ENCODE assay signal across 25 cellular contexts in the genomic region with DNA sequence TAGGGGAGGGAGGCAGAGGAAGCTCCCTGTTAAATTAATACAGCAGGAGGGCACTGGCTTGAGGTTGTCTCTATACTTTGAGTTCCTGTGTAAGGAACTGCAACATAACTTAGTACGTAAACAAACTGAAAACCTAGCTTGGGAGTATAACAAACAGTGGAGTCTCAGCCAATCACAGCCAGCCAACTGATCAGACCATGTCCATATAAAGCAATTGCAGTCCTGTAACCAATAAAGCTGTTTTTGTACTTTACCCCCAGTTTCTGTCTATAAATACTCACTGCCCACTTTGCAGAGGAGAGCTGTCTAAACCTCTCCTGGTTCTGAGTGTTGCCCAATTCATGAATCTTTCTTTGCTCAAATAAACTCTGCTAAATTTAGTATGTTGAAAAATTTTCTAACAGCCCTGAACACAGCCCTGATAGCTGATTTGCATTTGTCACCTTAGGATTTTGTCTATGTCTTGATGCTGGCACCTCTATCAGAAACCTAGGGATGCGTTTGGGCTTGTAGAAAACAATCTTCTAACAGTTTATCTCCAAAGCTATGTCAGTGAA. TPM values are rescaled to one million over a fixed set of nuclear protein-coding genes. Genes with fewer than 3 reads are reported as not detected.
DNase-seq lines count a peak whose midpoint lies in the region; ATAC-seq, FAIRE-seq and TF ChIP-seq lines count a peak whose summit lies in the region.
"Had no signal": no experiment of that assay in that cellular context is flagged by ENCODE, and none has a peak within 500 bp of the region (broad histone marks: within the 10 kb centered on the region; RNA-seq: fewer than 3 reads in every experiment).

No MANE protein-coding gene starts in this region.

- no peaks in the 10 kb centered on the region for H4K20me1 ChIP-seq in BLaER1 treated with 17β-estradiol and CSF1 and Interleukin-3, amounts not matched to agents 10 nM and 100 nM
- H4K20me1 ChIP-seq in endothelial cell of umbilical vein (replicated peaks; ENCODE audit: control insufficient read depth, extremely low read depth, insufficient read depth, low read length), result no peaks in the 10 kb centered on the region

- intact Hi-C loops in endothelial cell of umbilical vein (cut with micrococcal nuclease), result no loop called here
- intact Hi-C loops in right cardiac atrium (cut with DNase I), result no loop called here

- peak overlapping the region in 8 of 11 experiments; percentile 0 to 47 (median 14); a peak in 8 of 22 replicates for H3K4me2 ChIP-seq in BLaER1 treated with 17β-estradiol and CSF1 and Interleukin-3, amounts not matched to agents 10 nM and 100 nM
- no peak overlapping the region for H3K4me2 ChIP-seq in endothelial cell of umbilical vein (ENCODE audit: insufficient read depth, low read length)

- peak overlapping the region in 4 of 11 experiments; percentile 5 to 28 (median 24); a peak in 3 of 22 replicates for H3K27ac ChIP-seq in BLaER1 treated with 17β-estradiol and CSF1 and Interleukin-3, amounts not matched to agents 10 nM and 100 nM
- H3K27ac ChIP-seq in endothelial cell of umbilical vein (ENCODE audit: insufficient read depth, low read depth, low read length) (no peak overlapping the region), right cardiac atrium (ENCODE audit: low read length) (no peak overlapping the region), right atrium auricular region (no peak overlapping the region)
- H3K27ac ChIP-seq: colonic mucosa, uterus had no signal

- H3K27me3 ChIP-seq in BLaER1 treated with 17β-estradiol and CSF1 and Interleukin-3, amounts not matched to agents 10 nM and 100 nM, result no peaks in the 10 kb centered on the region
- H3K27me3 ChIP-seq in endothelial cell of umbilical vein (ENCODE audit: control insufficient read depth in 2 of 2, insufficient read depth in 2 of 2, low read length in 2 of 2) (peaks cover 5 to 6% of the 10 kb centered on the region in 2 experiments), right cardiac atrium (ENCODE audit: control insufficient read depth, insufficient read depth) (no peaks in the 10 kb centered on the region), right atrium auricular region (no peaks in the 10 kb centered on the region)
- H3K27me3 ChIP-seq: colonic mucosa, MG63, uterus had no signal

- DNase-seq in NAMALWA (ENCODE audit: low spot score) (peak; percentile 20), endothelial cell of umbilical vein (ENCODE audit: low read depth, low spot score) (no peak), NCI-H2227 treated with DMSO at 0.1 percent for 48 hours (lab: John Stamatoyannopoulos, UW) (no peak), right cardiac atrium (no peak), NCI-H69 (lab: John Stamatoyannopoulos, UW) (no peak), right atrium auricular region (ENCODE audit: low spot score) (no peak)
- DNase-seq: activated CD4-positive, alpha-beta T cell treated with anti-CD3 and anti-CD28 coated beads, Interleukin-2, amount 50 U/mL, for 1 hour; activated CD8-positive, alpha-beta memory T cell treated with anti-CD3 and anti-CD28 coated beads, Interleukin-2, amount 50 U/mL, for 4 hours; activated effector memory CD4-positive, alpha-beta T cell treated with Interleukin-2 at 50 U/mL for 16 hours; activated naive CD8-positive, alpha-beta T cell treated with anti-CD3 and anti-CD28 coated beads, Interleukin-2, amount 50 U/mL, for 24 hours; Calu3; colonic mucosa; EL; endodermal cell; MG63; midbrain; NCI-H1930; NCI-H446; NK-92 treated with Interleukin-12 subunit alpha and Interleukin-12 subunit beta, amount 100 ng/mL, for 24 hours; T-cell; uterus had no signal

- no peak overlapping the region for H2AFZ ChIP-seq in endothelial cell of umbilical vein (ENCODE audit: low read depth, low read length)

- peaks cover 19 to 61% (median 44%) of the 10 kb centered on the region in 11 experiments for H3K9me3 ChIP-seq in BLaER1 treated with 17β-estradiol and CSF1 and Interleukin-3, amounts not matched to agents 10 nM and 100 nM (replicated peaks in 1 of 11)
- H3K9me3 ChIP-seq in endothelial cell of umbilical vein (replicated peaks; ENCODE audit: control insufficient read depth, insufficient read depth, low read length), result no peaks in the 10 kb centered on the region
- peaks cover 8% of the 10 kb centered on the region for H3K9me3 ChIP-seq in right cardiac atrium (ENCODE audit: control insufficient read depth, low read length)
- peaks cover 0 to 9% of the 10 kb centered on the region in 2 donors for H3K9me3 ChIP-seq in right atrium auricular region
- H3K9me3 ChIP-seq: colonic mucosa, MG63, uterus had no signal

- no peak overlapping the region for H3K4me3 ChIP-seq in BLaER1 treated with 17β-estradiol and CSF1 and Interleukin-3, amounts not matched to agents 10 nM and 100 nM
- no peak overlapping the region for H3K4me3 ChIP-seq in endothelial cell of umbilical vein (replicated peaks in 1 of 3; ENCODE audit: insufficient read depth in 1 of 3, low read depth in 1 of 3, low read length in 3 of 3)
- H3K4me3 ChIP-seq in right cardiac atrium (ENCODE audit: low read length), result no peak overlapping the region
- H3K4me3 ChIP-seq in right atrium auricular region, result no peak overlapping the region
- H3K4me3 ChIP-seq: colonic mucosa, MG63, uterus had no signal

- WGBS in right cardiac atrium, result 82% methylated on average over 2 of the region's 2 CpGs

- FAIRE-seq in endothelial cell of umbilical vein (lab: Jason Lieb, UNC), result peak; percentile 24
- FAIRE-seq: HTR-8/SVneo had no signal

- H3K9me1 ChIP-seq in endothelial cell of umbilical vein (replicated peaks; ENCODE audit: control insufficient read depth, extremely low read depth, insufficient read depth, low read length), result no peaks in the 10 kb centered on the region

- POLR2A ChIA-PET in endothelial cell of umbilical vein (lab: Charles Lee), result no interaction called here

- H3K79me2 ChIP-seq in endothelial cell of umbilical vein (ENCODE audit: control insufficient read depth, insufficient read depth, low read length), result no peaks in the 10 kb centered on the region

- dilution Hi-C loops in endothelial cell of umbilical vein (cut with MboI; ENCODE audit: extremely low pct_ligation_motif_present, low sequenced_read_pairs), result no loop called here

- H3K4me1 ChIP-seq in BLaER1 treated with 17β-estradiol and CSF1 and Interleukin-3, amounts not matched to agents 10 nM and 100 nM, result peaks cover 0 to 13% (median 6%) of the 10 kb centered on the region in 10 experiments; a peak in 12 of 20 replicates
- no peaks in the 10 kb centered on the region for H3K4me1 ChIP-seq in endothelial cell of umbilical vein (ENCODE audit: control insufficient read depth, extremely low read depth, insufficient read depth, low read length)
- no peaks in the 10 kb centered on the region for H3K4me1 ChIP-seq in right cardiac atrium (ENCODE audit: control insufficient read depth, insufficient read depth, low read length)
- no peaks in the 10 kb centered on the region for H3K4me1 ChIP-seq in right atrium auricular region
- H3K4me1 ChIP-seq: colonic mucosa, uterus had no signal

- no peak for TF ChIP-seq POLR2A in endothelial cell of umbilical vein (IDR thresholded peaks at IDR 0.05; ENCODE audit: low read depth, low read length)

- no peak for TF ChIP-seq CTCF in endothelial cell of umbilical vein (IDR thresholded peaks at IDR 0.05; ENCODE audit: extremely low read depth in 1 of 2, insufficient read depth in 1 of 2, low read depth in 1 of 2, low read length in 2 of 2)
- no peak for TF ChIP-seq CTCF in right atrium auricular region (IDR thresholded peaks at IDR 0.05)

- no TSS peak for BruUV-seq in endothelial cell of umbilical vein (replicated peaks; lab: Mats Ljungman, UMichigan)

- H3K9ac ChIP-seq in BLaER1 treated with 17β-estradiol and CSF1 and Interleukin-3, amounts not matched to agents 10 nM and 100 nM, result no peak overlapping the region
- no peak overlapping the region for H3K9ac ChIP-seq in endothelial cell of umbilical vein (replicated peaks; ENCODE audit: extremely low read depth, insufficient read depth, low read length)

- CTCF ChIA-PET in endothelial cell of umbilical vein (lab: Charles Lee), result interaction anchor here (0.7 kb wide), 1 partner anchor 9 kb away, joined by 3 read pairs; no protein-coding TSS in a partner anchor

- H3K36me3 ChIP-seq in BLaER1 treated with 17β-estradiol and CSF1 and Interleukin-3, amounts not matched to agents 10 nM and 100 nM, result no peaks in the 10 kb centered on the region
- H3K36me3 ChIP-seq in endothelial cell of umbilical vein (ENCODE audit: control insufficient read depth in 2 of 2, extremely low read depth in 1 of 2, insufficient read depth in 2 of 2, low read length in 2 of 2), result no peaks in the 10 kb centered on the region
- H3K36me3 ChIP-seq in right atrium auricular region, result no peaks in the 10 kb centered on the region
- H3K36me3 ChIP-seq: colonic mucosa, MG63, uterus had no signal

- peak; percentile 60 for ATAC-seq in HG02852 (IDR thresholded peaks at IDR 0.05; ENCODE audit: unreplicated experiment)
- no peak for ATAC-seq in right cardiac atrium
- ATAC-seq: activated naive CD8-positive, alpha-beta T cell treated with anti-CD3 and anti-CD28 coated beads, Interleukin-2, amount 50 U/mL, for 24 hours; stimulated activated effector memory CD8-positive, alpha-beta T cell treated with anti-CD3 and anti-CD28 coated beads, Interleukin-12 subunit alpha, Interleukin-12 subunit beta, amount 100 ng/mL, for 72 hours; T-cell had no signal

TF ChIP-seq in endothelial cell of umbilical vein, 7 proteins besides CTCF, POLR2A, EP300 and RAD21 (continues in another document):
- TF ChIP-seq FOS (IDR thresholded peaks at IDR 0.05; ENCODE audit: borderline replicate concordance, insufficient read depth, low read length) (no peak), EZH2 (IDR thresholded peaks at IDR 0.05; ENCODE audit: borderline replicate concordance, low read depth, low read length, severe bottlenecking) (no peak), MYC (IDR thresholded peaks at IDR 0.05; ENCODE audit: low read depth, low read length) (no peak), JUN (IDR thresholded peaks at IDR 0.05; ENCODE audit: borderline replicate concordance, insufficient read depth, insufficient read length, low read depth) (no peak)
- TF ChIP-seq, protein P1, sequence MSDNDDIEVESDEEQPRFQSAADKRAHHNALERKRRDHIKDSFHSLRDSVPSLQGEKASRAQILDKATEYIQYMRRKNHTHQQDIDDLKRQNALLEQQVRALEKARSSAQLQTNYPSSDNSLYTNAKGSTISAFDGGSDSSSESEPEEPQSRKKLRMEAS (IDR thresholded peaks at IDR 0.05; ENCODE audit: insufficient read depth, insufficient read length), result no peak

RNA-seq across cellular contexts. Expression of gene GDNF, which starts 39.9 kb away (rescaled TPM):
- total RNA-seq in endothelial cell of umbilical vein (not detected in 2 replicates), right cardiac atrium (under 1 TPM; 0.26 to 0.74 (median 0.54) TPM), right atrium auricular region (under 1 TPM; 0.19 to 0.31 TPM)
- polyA plus RNA-seq in endothelial cell of umbilical vein (not detected in 2 replicates), right cardiac atrium (0.14 TPM)
- polyA plus RNA-seq in endothelial cell of umbilical vein (2011; cell fraction: cytosol; rRNA removed), result not detected in 2 replicates
- not detected in 2 replicates for polyA plus RNA-seq in endothelial cell of umbilical vein (2011; cell fraction: nucleus; rRNA removed)
- not detected in 2 replicates for polyA plus RNA-seq in endothelial cell of umbilical vein (2012)
- polyA minus RNA-seq in endothelial cell of umbilical vein, result not detected in 2 replicates
- not detected for polyA minus RNA-seq in endothelial cell of umbilical vein (2011; cell fraction: cytosol; rRNA and poly(A)+ RNA removed)
- polyA minus RNA-seq in endothelial cell of umbilical vein (2011; cell fraction: nucleus; rRNA and poly(A)+ RNA removed), result not detected in 2 replicates
- total RNA-seq: Calu3, T-cell had no signal
